In genomic region chr12:12548713-12549112, GRCh38 we compare ENCODE assay signal across 17 cellular contexts. TPM values are rescaled to one million over a fixed set of nuclear protein-coding genes. Genes with fewer than 3 reads are reported as not detected.
A peak's percentile ranks its signal among the peaks of the same experiment; 100 is the strongest.
DNase-seq lines count a peak whose midpoint lies in the region; ATAC-seq and TF ChIP-seq lines count a peak whose summit lies in the region.
"Had no signal": no experiment of that assay in that cellular context is flagged by ENCODE, and none has a peak within 500 bp of the region (broad histone marks: within the 10 kb centered on the region; RNA-seq: fewer than 3 reads in every experiment).

No MANE protein-coding gene starts in this region.

- intact Hi-C loops in psoas muscle (cut with DNase I) (no loop called here), PC-9 (cut with micrococcal nuclease; ENCODE audit: unreplicated experiment) (no loop called here)

- peak overlapping the region; percentile 82; the same call in 1 of the 2 replicates for H3K27ac Mint-ChIP-seq in WTC11
- H3K27ac Mint-ChIP-seq: IgD-negative memory B cell had no signal

- H3K9me3 Mint-ChIP-seq in WTC11, result no peaks in the 10 kb centered on the region
- H3K9me3 Mint-ChIP-seq: IgD-negative memory B cell had no signal

- no peaks in the 10 kb centered on the region for H3K27me3 Mint-ChIP-seq in WTC11 (ENCODE audit: low read depth)

- no peaks in the 10 kb centered on the region for H3K36me3 ChIP-seq in psoas muscle (ENCODE audit: insufficient read depth in 1 of 2, low read depth in 1 of 2)
- no peaks in the 10 kb centered on the region for H3K36me3 ChIP-seq in PC-9 (ENCODE audit: low read depth)
- H3K36me3 ChIP-seq: BLaER1 had no signal

- H3K4me1 Mint-ChIP-seq in WTC11, result peaks cover 22% of the 10 kb centered on the region

- no peaks in the 10 kb centered on the region for H4K20me1 ChIP-seq in PC-9 (ENCODE audit: insufficient read depth)
- H4K20me1 ChIP-seq: BLaER1 had no signal

- TF ChIP-seq CTCF in WTC11 (IDR thresholded peaks at IDR 0.05) (no peak), psoas muscle (IDR thresholded peaks at IDR 0.05) (no peak), PC-9 (conservative IDR thresholded peaks at IDR 0.05) (no peak)

- H3K4me1 ChIP-seq in psoas muscle (peaks cover 39% of the 10 kb centered on the region), PC-9 (replicated peaks; ENCODE audit: insufficient read depth) (no peaks in the 10 kb centered on the region)
- H3K4me1 ChIP-seq: BLaER1, SJSA1 had no signal

- no peak overlapping the region for H2AFZ ChIP-seq in PC-9

- no peak overlapping the region for H3K4me2 ChIP-seq in PC-9
- H3K4me2 ChIP-seq: BLaER1 had no signal

- DNase-seq in activated CD4-positive, CD25-positive, alpha-beta regulatory T cell (lab: John Stamatoyannopoulos, UW), result no peak
- no peak for DNase-seq in WTC11 (ENCODE audit: low spot score)
- DNase-seq in psoas muscle, result no peak
- DNase-seq in PC-9, result no peak
- DNase-seq in SKM-1 treated with dmso at 0.1 percent for 144 hours (lab: John Stamatoyannopoulos, UW; ENCODE audit: unreplicated experiment), result no peak
- DNase-seq: GF-D8, NCI-H1105, NCI-H1694, NCI-H2107, NCI-H748 treated with DMSO at 0.1 percent for 48 hours had no signal

- H3K79me2 ChIP-seq in PC-9 (ENCODE audit: low read depth), result no peaks in the 10 kb centered on the region

- no peaks in the 10 kb centered on the region for H3K9me2 ChIP-seq in PC-9 (ENCODE audit: insufficient read depth)

- H3K27ac ChIP-seq in psoas muscle (peak overlapping the region; percentile 31), PC-9 (no peak overlapping the region)
- H3K27ac ChIP-seq: BLaER1, SJSA1 had no signal

- peak; percentile 50 to 54 for ATAC-seq in activated CD4-positive, CD25-positive, alpha-beta regulatory T cell treated with anti-CD3 and anti-CD28 coated beads, Interleukin-2, amount 50 U/mL, for 24 hours
- ATAC-seq in GM18868 (IDR thresholded peaks at IDR 0.05; ENCODE audit: unreplicated experiment) (peak; percentile 38), WTC11 (no peak), psoas muscle (peak in 1 of 4 donors; percentile 32), HG02610 (IDR thresholded peaks at IDR 0.05; ENCODE audit: unreplicated experiment) (no peak)

- POLR2A ChIA-PET in WTC11 (lab: Charles Lee), result interaction anchor here (1.3 kb wide), 1 partner anchor 27 kb away, joined by 3 read pairs; no protein-coding TSS in a partner anchor
- POLR2A ChIA-PET in PC-9 (lab: Charles Lee; ENCODE audit: unreplicated experiment), result no interaction called here

- H3K4me3 ChIP-seq in psoas muscle, result no peak overlapping the region
- H3K4me3 ChIP-seq in PC-9, result no peak overlapping the region
- H3K4me3 ChIP-seq: BLaER1, HAP-1, SJSA1 had no signal

- H3K4me3 Mint-ChIP-seq in WTC11, result no peak overlapping the region

- H3F3A ChIP-seq in PC-9 (ENCODE audit: insufficient read depth, low read depth), result no peaks in the 10 kb centered on the region

- BruUV-seq in PC-9 (replicated peaks; lab: Mats Ljungman, UMichigan), result no TSS peak

- H3K27me3 ChIP-seq in psoas muscle (ENCODE audit: insufficient read depth in 3 of 3, low read length in 2 of 3) (no peaks in the 10 kb centered on the region), PC-9 (ENCODE audit: insufficient read depth, low read depth) (no peaks in the 10 kb centered on the region)
- H3K27me3 ChIP-seq: BLaER1, SJSA1 had no signal

- 68 to 91% (median 79%) methylated on average over 2 of the region's 2 CpGs for WGBS in psoas muscle, 3 donors

- CTCF ChIA-PET in WTC11 (lab: Charles Lee) (interaction anchor here (1.6 to 2.1 kb wide), 3 partner anchors 45 to 172 kb away, joined by 3 to 7 read pairs (median 4); no protein-coding TSS in a partner anchor), PC-9 (lab: Charles Lee) (no interaction called here)

- H3K36me3 Mint-ChIP-seq in WTC11, result peaks cover 4% of the 10 kb centered on the region; the same call in 1 of the 2 replicates

- H3K9me3 ChIP-seq in psoas muscle (no peaks in the 10 kb centered on the region), PC-9 (ENCODE audit: insufficient read depth, low read depth) (no peaks in the 10 kb centered on the region)
- H3K9me3 ChIP-seq: BLaER1, HAP-1, SJSA1 had no signal

TF ChIP-seq in WTC11, 78 proteins besides CTCF, POLR2A, EP300 and RAD21:
- TF ChIP-seq, protein P1, sequence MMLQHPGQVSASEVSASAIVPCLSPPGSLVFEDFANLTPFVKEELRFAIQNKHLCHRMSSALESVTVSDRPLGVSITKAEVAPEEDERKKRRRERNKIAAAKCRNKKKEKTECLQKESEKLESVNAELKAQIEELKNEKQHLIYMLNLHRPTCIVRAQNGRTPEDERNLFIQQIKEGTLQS (CRISPR knock-in tag; conservative IDR thresholded peaks at IDR 0.05), result no peak
- TF ChIP-seq SOX15 (CRISPR knock-in tag; IDR thresholded peaks at IDR 0.05) (no peak), ZNF232 (CRISPR knock-in tag; IDR thresholded peaks at IDR 0.05) (no peak), ELF4 (CRISPR knock-in tag; IDR thresholded peaks at IDR 0.05; ENCODE audit: low read depth) (no peak), KAT7 (CRISPR knock-in tag; IDR thresholded peaks at IDR 0.05; ENCODE audit: borderline replicate concordance) (no peak), ZNF425 (CRISPR knock-in tag; conservative IDR thresholded peaks at IDR 0.05) (no peak), MAX (CRISPR knock-in tag; IDR thresholded peaks at IDR 0.05) (no peak)
- TF ChIP-seq, protein P2, sequence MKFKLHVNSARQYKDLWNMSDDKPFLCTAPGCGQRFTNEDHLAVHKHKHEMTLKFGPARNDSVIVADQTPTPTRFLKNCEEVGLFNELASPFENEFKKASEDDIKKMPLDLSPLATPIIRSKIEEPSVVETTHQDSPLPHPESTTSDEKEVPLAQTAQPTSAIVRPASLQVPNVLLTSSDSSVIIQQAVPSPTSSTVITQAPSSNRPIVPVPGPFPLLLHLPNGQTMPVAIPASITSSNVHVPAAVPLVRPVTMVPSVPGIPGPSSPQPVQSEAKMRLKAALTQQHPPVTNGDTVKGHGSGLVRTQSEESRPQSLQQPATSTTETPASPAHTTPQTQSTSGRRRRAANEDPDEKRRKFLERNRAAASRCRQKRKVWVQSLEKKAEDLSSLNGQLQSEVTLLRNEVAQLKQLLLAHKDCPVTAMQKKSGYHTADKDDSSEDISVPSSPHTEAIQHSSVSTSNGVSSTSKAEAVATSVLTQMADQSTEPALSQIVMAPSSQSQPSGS (CRISPR knock-in tag; IDR thresholded peaks at IDR 0.05; ENCODE audit: borderline replicate concordance, low read depth), result no peak
- TF ChIP-seq, protein P3, sequence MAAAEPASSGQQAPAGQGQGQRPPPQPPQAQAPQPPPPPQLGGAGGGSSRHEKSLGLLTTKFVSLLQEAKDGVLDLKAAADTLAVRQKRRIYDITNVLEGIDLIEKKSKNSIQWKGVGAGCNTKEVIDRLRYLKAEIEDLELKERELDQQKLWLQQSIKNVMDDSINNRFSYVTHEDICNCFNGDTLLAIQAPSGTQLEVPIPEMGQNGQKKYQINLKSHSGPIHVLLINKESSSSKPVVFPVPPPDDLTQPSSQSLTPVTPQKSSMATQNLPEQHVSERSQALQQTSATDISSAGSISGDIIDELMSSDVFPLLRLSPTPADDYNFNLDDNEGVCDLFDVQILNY (CRISPR knock-in tag; IDR thresholded peaks at IDR 0.05), result no peak

RNA-seq across cellular contexts. Expression of gene DUSP16, which starts 13.9 kb away (rescaled TPM):
- total RNA-seq in WTC11 (2021), result 51.9 to 52.5 TPM (median 52.4 TPM) in 3 replicates
- total RNA-seq in psoas muscle, result 10 to 100 TPM; 14.2 to 23.8 (median 19.7) TPM
- polyA plus RNA-seq in psoas muscle, result 1 to 10 TPM; 3.3 to 8.4 (median 4.5) TPM
- total RNA-seq in PC-9 (2021), result 23.6 and 24.8 TPM in 2 replicates

Comparison
In these comparisons a context has a peak if more than half of its experiments do, and no peak if none do; other contexts are left out.
1. ATAC-seq: peak in activated CD4-positive, CD25-positive, alpha-beta regulatory T cell treated with anti-CD3 and anti-CD28 coated beads, Interleukin-2, amount 50 U/mL, for 24 hours (2 of 2) and GM18868 (single experiment); none in WTC11 (single experiment) and HG02610 (single experiment).